In the genomic region with DNA sequence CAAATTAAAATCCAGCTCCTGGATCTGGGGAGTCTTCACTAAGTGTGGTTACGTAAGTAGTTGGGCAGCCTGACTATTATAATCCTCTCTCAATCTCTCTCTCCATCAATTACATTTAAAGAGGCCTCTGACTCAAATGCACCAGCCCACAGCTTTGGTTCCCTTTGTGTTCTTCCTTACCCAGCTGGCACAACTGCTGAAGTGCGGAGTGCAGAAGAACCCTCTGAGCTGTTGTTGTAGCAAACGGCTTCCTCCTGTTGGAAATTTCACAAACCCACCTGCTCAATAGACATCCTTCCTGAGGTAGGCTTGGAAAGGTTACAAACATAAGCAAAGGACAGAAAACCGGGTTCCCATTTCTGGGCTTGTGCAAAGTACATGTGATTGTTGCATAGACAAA, we compare ENCODE assay signal across 22 cellular contexts. TPM values are rescaled to one million over a fixed set of nuclear protein-coding genes. Genes with fewer than 3 reads are reported as not detected.
DNase-seq lines count a peak whose midpoint lies in the region; ATAC-seq, FAIRE-seq and TF ChIP-seq lines count a peak whose summit lies in the region.
"Had no signal": no experiment of that assay in that cellular context is flagged by ENCODE, and none has a peak within 500 bp of the region (broad histone marks: within the 10 kb centered on the region; RNA-seq: fewer than 3 reads in every experiment).

No MANE protein-coding gene starts in this region.

- H4K20me1 ChIP-seq in Loucy (ENCODE audit: insufficient read depth, low read length, poor library complexity, severe bottlenecking): no peaks in the 10 kb centered on the region

- no peaks in the 10 kb centered on the region for H3K36me3 ChIP-seq in Loucy (ENCODE audit: insufficient read depth, low read length)
- H3K36me3 ChIP-seq: ovary, sigmoid colon had no signal

- no peaks in the 10 kb centered on the region for H3K9me2 ChIP-seq in Loucy (replicated peaks; ENCODE audit: low read depth, low read length)

- H3K79me2 ChIP-seq in Loucy (ENCODE audit: insufficient read depth, low read length): no peaks in the 10 kb centered on the region

- H3K4me3 ChIP-seq in Loucy (ENCODE audit: low read length, poor library complexity, severe bottlenecking): no peak overlapping the region
- H3K4me3 ChIP-seq: ovary, sigmoid colon had no signal

- no peaks in the 10 kb centered on the region for H3K9me3 Mint-ChIP-seq in CD4-positive, alpha-beta T cell
- no peaks in the 10 kb centered on the region for H3K9me3 Mint-ChIP-seq in T-cell
- H3K9me3 Mint-ChIP-seq in naive thymus-derived CD8-positive, alpha-beta T cell: no peaks in the 10 kb centered on the region
- H3K9me3 Mint-ChIP-seq: activated T-helper 17 cell treated with anti-CD3 and anti-CD28 coated beads, Interleukin-2, amount 50 U/mL, for 72 hours; stimulated activated naive CD8-positive, alpha-beta T cell treated with anti-CD3 and anti-CD28 coated beads, Interleukin-15, amount 100 ng/mL, for 72 hours had no signal

- FAIRE-seq in GM19239 (lab: Jason Lieb, UNC): no peak
- FAIRE-seq: bronchial epithelial cell, GM12891, TTC549 had no signal

- CTCF ChIA-PET in CD4-positive, alpha-beta T cell (lab: Charles Lee): interaction anchor here (0.6 kb wide), 1 partner anchor 225 kb away, joined by 3 read pairs; no protein-coding TSS in a partner anchor
- CTCF ChIA-PET in T-cell (lab: Charles Lee): interaction anchor here (0.6 kb wide), 2 partner anchors 622 to 1346 kb away, joined by 3 read pairs; no protein-coding TSS in a partner anchor

- TF ChIP-seq CTCF in CD4-positive, alpha-beta T cell (IDR thresholded peaks at IDR 0.05): no peak
- TF ChIP-seq CTCF in Loucy (conservative IDR thresholded peaks at IDR 0.05; ENCODE audit: low read length): no peak

- no peak overlapping the region for H3K27ac ChIP-seq in CD4-positive, alpha-beta T cell (ENCODE audit: low read depth, low read length)
- H3K27ac ChIP-seq: ovary, sigmoid colon had no signal

- no peaks in the 10 kb centered on the region for H3K36me3 Mint-ChIP-seq in CD4-positive, alpha-beta T cell (ENCODE audit: low read depth)
- peaks cover 13% of the 10 kb centered on the region for H3K36me3 Mint-ChIP-seq in T-cell
- peaks cover 0 to 5% (median 5%) of the 10 kb centered on the region in 3 donors for H3K36me3 Mint-ChIP-seq in naive thymus-derived CD8-positive, alpha-beta T cell

- no peak overlapping the region for H3K4me2 ChIP-seq in Loucy (ENCODE audit: low read depth, low read length, poor library complexity, severe bottlenecking)

- H3K27me3 ChIP-seq in CD4-positive, alpha-beta T cell (ENCODE audit: control insufficient read depth, insufficient read depth, low read length): no peaks in the 10 kb centered on the region
- no peaks in the 10 kb centered on the region for H3K27me3 ChIP-seq in Loucy (ENCODE audit: insufficient read depth, low read length, poor library complexity, severe bottlenecking)
- H3K27me3 ChIP-seq: ovary, sigmoid colon had no signal

- no peaks in the 10 kb centered on the region for H3K27me3 Mint-ChIP-seq in CD4-positive, alpha-beta T cell
- H3K27me3 Mint-ChIP-seq in T-cell: no peaks in the 10 kb centered on the region
- no peaks in the 10 kb centered on the region for H3K27me3 Mint-ChIP-seq in naive thymus-derived CD8-positive, alpha-beta T cell
- H3K27me3 Mint-ChIP-seq: activated T-helper 17 cell treated with anti-CD3 and anti-CD28 coated beads, Interleukin-2, amount 50 U/mL, for 72 hours; stimulated activated naive CD8-positive, alpha-beta T cell treated with anti-CD3 and anti-CD28 coated beads, Interleukin-15, amount 100 ng/mL, for 72 hours had no signal

- no peak for DNase-seq in CD4-positive, alpha-beta T cell
- DNase-seq in T-cell: no peak
- no peak for DNase-seq in naive thymus-derived CD8-positive, alpha-beta T cell
- DNase-seq in GM19239 (ENCODE audit: insufficient read length, low spot score): no peak
- DNase-seq: activated CD4-positive, alpha-beta T cell treated with anti-CD3 and anti-CD28 coated beads for 4 hours; activated CD8-positive, alpha-beta memory T cell treated with anti-CD3 and anti-CD28 coated beads, Interleukin-2, amount 10 ng/mL, durations not matched to agents 7 days and 5 days; dermis blood vessel endothelial cell; NCI-H1694 treated with DMSO at 0.1 percent for 48 hours; NCI-H69; ovary; sigmoid colon; stimulated activated CD4-positive, alpha-beta T cell treated with anti-CD3 and anti-CD28 coated beads, Interleukin-1b, Interleukin-23, amount 100 ng/mL, for 48 hours; stimulated activated naive CD8-positive, alpha-beta T cell treated with anti-CD3 and anti-CD28 coated beads, Interleukin-15, amount 100 ng/mL, for 72 hours had no signal

- POLR2A ChIA-PET in CD4-positive, alpha-beta T cell (lab: Charles Lee): interaction anchor here (0.9 to 4.2 kb wide), 5 partner anchors 8 to 33 kb away, joined by 3 to 46 read pairs (median 6); a partner anchor contains a TSS
- POLR2A ChIA-PET in T-cell (lab: Charles Lee): interaction anchor here in 1 of 2 donors (0.6 kb wide), 1 partner anchor 16 kb away, joined by 4 read pairs; no protein-coding TSS in a partner anchor
- POLR2A ChIA-PET in naive thymus-derived CD8-positive, alpha-beta T cell (lab: Charles Lee): interaction anchor here (0.6 to 14.3 kb wide), 4 partner anchors 11 to 625 kb away, joined by 3 to 275 read pairs (median 3); a partner anchor contains a TSS

- intact Hi-C loops in CD4-positive, alpha-beta T cell (cut with DNase I, micrococcal nuclease): no loop called here

- peaks cover 9% of the 10 kb centered on the region for H3K4me1 ChIP-seq in Loucy (ENCODE audit: insufficient read depth, low read length, poor library complexity, severe bottlenecking)
- H3K4me1 ChIP-seq: sigmoid colon had no signal

- H3K9me3 ChIP-seq in CD4-positive, alpha-beta T cell (ENCODE audit: control insufficient read depth, low read length): no peaks in the 10 kb centered on the region
- H3K9me3 ChIP-seq in Loucy (ENCODE audit: insufficient read depth, low read depth, low read length): no peaks in the 10 kb centered on the region
- H3K9me3 ChIP-seq: ovary, sigmoid colon had no signal

- no peaks in the 10 kb centered on the region for H3F3A ChIP-seq in Loucy (ENCODE audit: low read depth)

- H3K4me1 Mint-ChIP-seq in CD4-positive, alpha-beta T cell (ENCODE audit: low read depth): peaks cover 46% of the 10 kb centered on the region
- H3K4me1 Mint-ChIP-seq in T-cell: peaks cover 45 to 53% (median 45%) of the 10 kb centered on the region in 3 donors
- peaks cover 13 to 50% (median 46%) of the 10 kb centered on the region in 4 donors for H3K4me1 Mint-ChIP-seq in naive thymus-derived CD8-positive, alpha-beta T cell

- peak overlapping the region; percentile 45; the same call in 1 of the 2 replicates for H2AFZ ChIP-seq in Loucy (ENCODE audit: low read length)

- H3K4me3 Mint-ChIP-seq in CD4-positive, alpha-beta T cell: no peak overlapping the region
- H3K4me3 Mint-ChIP-seq in T-cell: no peak overlapping the region
- H3K4me3 Mint-ChIP-seq in naive thymus-derived CD8-positive, alpha-beta T cell: no peak overlapping the region
- H3K4me3 Mint-ChIP-seq: activated CD8-positive, alpha-beta memory T cell treated with anti-CD3 and anti-CD28 coated beads, Interleukin-2, amount 10 ng/mL, durations not matched to agents 7 days and 5 days; activated T-helper 17 cell treated with anti-CD3 and anti-CD28 coated beads, Interleukin-2, amount 50 U/mL, for 72 hours; stimulated activated naive CD8-positive, alpha-beta T cell treated with anti-CD3 and anti-CD28 coated beads, Interleukin-15, amount 100 ng/mL, for 72 hours had no signal

- no peak for ATAC-seq in CD4-positive, alpha-beta T cell (ENCODE audit: poor library complexity)
- ATAC-seq in T-cell (replicated peaks in 1 of 4): no peak
- ATAC-seq in naive thymus-derived CD8-positive, alpha-beta T cell: no peak
- ATAC-seq in GM19324 (IDR thresholded peaks at IDR 0.05; ENCODE audit: low FRiP score, unreplicated experiment): no peak
- no peak for ATAC-seq in GM19467 (IDR thresholded peaks at IDR 0.05; ENCODE audit: unreplicated experiment)
- ATAC-seq: activated CD8-positive, alpha-beta memory T cell treated with anti-CD3 and anti-CD28 coated beads, Interleukin-2, amount 10 ng/mL, durations not matched to agents 7 days and 5 days; activated T-helper 17 cell treated with anti-CD3 and anti-CD28 coated beads, Interleukin-2, amount 50 U/mL, for 72 hours; left lobe of liver; SK-N-SH treated with all-trans-retinoic acid at 6 μM for 48 hours; stimulated activated naive CD8-positive, alpha-beta T cell treated with anti-CD3 and anti-CD28 coated beads, Interleukin-15, amount 100 ng/mL, for 72 hours had no signal

- no peak overlapping the region for H3K9ac ChIP-seq in Loucy (ENCODE audit: low read depth, low read length, poor library complexity, severe bottlenecking)

- peak overlapping the region; percentile 57 for H3K27ac Mint-ChIP-seq in CD4-positive, alpha-beta T cell
- H3K27ac Mint-ChIP-seq in T-cell: peak overlapping the region; percentile 53 to 70
- H3K27ac Mint-ChIP-seq in naive thymus-derived CD8-positive, alpha-beta T cell: peak overlapping the region in 9 of 10 donors; percentile 5 to 83 (median 44)
- H3K27ac Mint-ChIP-seq: activated CD8-positive, alpha-beta memory T cell treated with anti-CD3 and anti-CD28 coated beads, Interleukin-2, amount 10 ng/mL, durations not matched to agents 7 days and 5 days; activated T-helper 17 cell treated with anti-CD3 and anti-CD28 coated beads, Interleukin-2, amount 50 U/mL, for 72 hours; stimulated activated naive CD8-positive, alpha-beta T cell treated with anti-CD3 and anti-CD28 coated beads, Interleukin-15, amount 100 ng/mL, for 72 hours had no signal

RNA-seq across cellular contexts. Expression of a gene that starts 17.0 kb away (rescaled TPM):
- total RNA-seq in CD4-positive, alpha-beta T cell: 100 to 1,000 TPM; 235 to 241 TPM
- total RNA-seq in T-cell: 100 to 1,000 TPM; 361 to 422 (median 392) TPM
- 100 to 1,000 TPM; 414 to 419 TPM for total RNA-seq in naive thymus-derived CD8-positive, alpha-beta T cell
- 100 to 1,000 TPM; 157 to 230 (median 158) TPM for polyA plus RNA-seq in naive thymus-derived CD8-positive, alpha-beta T cell
